Comparison of ENCODE assay signal across 1 cellular context in the genomic region with DNA sequence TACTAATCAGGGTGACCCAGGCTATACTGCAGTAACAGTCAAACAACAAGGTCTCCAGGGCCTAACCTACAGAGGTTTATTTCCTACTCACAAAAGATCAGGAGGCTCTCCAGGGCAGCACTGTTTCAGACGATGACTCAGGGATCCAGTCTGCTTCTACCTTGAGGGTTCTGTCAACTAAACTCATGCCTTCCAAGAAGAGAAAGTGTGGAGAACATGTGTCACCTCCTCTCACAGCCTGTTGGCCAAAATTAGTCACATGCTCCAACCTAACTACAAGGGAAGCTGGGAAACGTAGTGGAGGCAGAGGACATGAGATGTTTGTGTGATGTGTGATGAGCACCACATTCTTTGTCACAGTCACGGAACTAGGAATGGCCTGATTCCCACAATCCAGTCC.
TF ChIP-seq lines count a peak whose summit lies in the region.

No MANE protein-coding gene starts in this region.

TF ChIP-seq in WTC11, 78 proteins besides CTCF, POLR2A, EP300 and RAD21 (continued from another document):
- no peak for TF ChIP-seq ATF2 (CRISPR knock-in tag; IDR thresholded peaks at IDR 0.05; ENCODE audit: borderline replicate concordance, low read depth)
TF ChIP-seq in WTC11: peak in this region for 3.
